ENCODE assay signal across 15 cellular contexts in genomic region chr5:175513297-175513696, GRCh38.
"Had no signal": no experiment of that assay in that cellular context is flagged by ENCODE, and none has a peak within 500 bp of the region (broad histone marks: within the 10 kb centered on the region; RNA-seq: fewer than 3 reads in every experiment).

No MANE protein-coding gene starts in this region.

- H3K4me3 Mint-ChIP-seq: activated B cell treated with CpG ODN at 0.5 μM for 24 hours, nephron progenitor cell, T-helper 17 cell, type B pancreatic cell had no signal

- DNase-seq: activated B cell treated with CpG ODN at 0.5 μM for 24 hours; activated CD4-positive, alpha-beta T cell treated with anti-CD3 and anti-CD28 coated beads, Interleukin-2, amount 50 U/mL, for 1 hour; body of pancreas; effector CD4-positive, alpha-beta T cell; erythroblast; foreskin fibroblast; left colon; mesenchymal stem cell; nephron progenitor cell; pancreas; right lobe of liver; stimulated activated CD4-positive, alpha-beta T cell treated with anti-CD3 and anti-CD28 coated beads, Interleukin-1b, Interleukin-23, amount 100 ng/mL, for 48 hours; T-helper 17 cell; testis had no signal

- ATAC-seq: body of pancreas, left colon, pancreas, T-helper 17 cell had no signal

- H3K27ac Mint-ChIP-seq: activated B cell treated with CpG ODN at 0.5 μM for 24 hours, T-helper 17 cell, type B pancreatic cell had no signal

- H3K4me1 Mint-ChIP-seq: activated B cell treated with CpG ODN at 0.5 μM for 24 hours, nephron progenitor cell had no signal

- H3K27me3 Mint-ChIP-seq: activated B cell treated with CpG ODN at 0.5 μM for 24 hours, T-helper 17 cell, type B pancreatic cell had no signal

- H3K9me3 Mint-ChIP-seq: type B pancreatic cell had no signal
